ENCODE assay signal across 8 cellular contexts in the genomic region with DNA sequence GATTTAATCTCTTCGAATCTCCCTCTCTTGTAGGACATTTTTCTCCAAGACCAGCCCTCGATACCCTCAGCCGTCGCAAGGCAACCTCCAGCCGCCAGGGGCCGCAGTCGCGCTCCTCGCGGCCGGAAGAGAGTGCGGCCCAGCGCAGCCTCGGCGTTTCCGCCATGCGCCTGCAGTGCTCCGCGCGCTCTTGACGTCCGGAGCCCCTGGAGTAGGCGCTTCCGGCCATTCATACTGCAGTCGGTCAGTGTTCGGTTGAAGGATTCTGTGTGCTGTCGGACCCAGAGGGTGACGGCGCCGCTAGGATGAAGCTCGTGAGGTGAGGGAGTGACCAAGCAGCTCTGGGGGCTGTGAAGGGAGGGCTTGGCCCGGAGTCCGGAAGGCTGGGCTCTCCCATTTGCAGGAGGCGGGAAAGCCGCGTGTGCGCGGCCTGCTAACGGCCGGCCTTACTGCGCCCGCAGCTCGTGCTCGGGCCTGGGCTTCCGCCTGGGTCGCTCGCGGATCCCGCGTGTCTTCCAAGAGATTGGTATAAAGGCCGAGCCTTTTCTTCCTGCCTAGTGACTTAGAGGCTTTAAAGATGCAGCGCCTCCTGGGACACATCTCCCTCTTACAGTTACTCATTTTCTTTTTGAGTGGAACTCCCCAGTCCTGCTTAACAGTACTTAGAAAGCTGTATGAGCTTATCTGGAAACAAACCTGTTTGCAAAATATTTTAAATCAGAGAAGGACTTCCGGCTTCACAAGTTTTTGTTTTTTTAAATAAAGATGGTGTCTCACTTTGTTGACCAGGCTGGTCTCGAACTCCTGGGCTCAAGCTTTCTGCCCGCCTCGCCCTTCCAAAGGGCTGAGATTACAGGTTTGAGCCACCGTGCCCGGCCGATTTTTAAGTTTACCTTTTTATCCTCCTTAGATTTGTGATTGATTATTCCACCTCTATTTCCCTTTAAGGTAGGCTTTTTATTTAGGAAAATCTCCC. TPM values are rescaled to one million over a fixed set of nuclear protein-coding genes. Genes with fewer than 3 reads are reported as not detected.
DNase-seq lines count a peak whose midpoint lies in the region; ATAC-seq and TF ChIP-seq lines count a peak whose summit lies in the region.

SNRPD1 (plus strand) TSS at position 190 of the 976 bp plus-strand sequence; CDS start at position 306, 116 bp downstream.

- no peaks in the 10 kb centered on the region for H3K27me3 ChIP-seq in endodermal cell (ENCODE audit: control insufficient read depth, insufficient read depth, low read length, poor library complexity, severe bottlenecking)

- DNase-seq in D341Med (ENCODE audit: low spot score) (peak; percentile 99), HUDEP-2 (lab: John Stamatoyannopoulos, UW; ENCODE audit: unreplicated experiment in 76 of 76) (peak in 74 of 76 experiments; percentile 23 to 96 (median 85)), NOMO-1 treated with dmso at 0.1 percent for 144 hours (lab: John Stamatoyannopoulos, UW; ENCODE audit: unreplicated experiment) (peak; percentile 78), endodermal cell (peak; percentile 97), mesenteric fat pad (ENCODE audit: low spot score) (peak; percentile 97)
- DNase-seq in activated CD8-positive, alpha-beta memory T cell treated with anti-CD3 and anti-CD28 coated beads, Interleukin-2, amount 10 ng/mL, durations not matched to agents 7 days and 5 days: peak; percentile 92
- peak; percentile 86 for DNase-seq in stimulated activated CD8-positive, alpha-beta memory T cell treated with anti-CD3 and anti-CD28 coated beads, Interleukin-15, amount 100 ng/mL, for 24 hours (ENCODE audit: low read depth)

- WGBS in endodermal cell (ENCODE audit: insufficient coverage in 1 of 2, insufficient read length in 1 of 2), 2 experiments: 2 to 3% methylated on average over 27 to 59 of the region's 59 CpGs

- no peaks in the 10 kb centered on the region for H3K4me1 ChIP-seq in endodermal cell (ENCODE audit: control insufficient read depth, insufficient read depth, low read length)

- CTCF ChIA-PET in activated CD8-positive, alpha-beta memory T cell treated with anti-CD3 and anti-CD28 coated beads, Interleukin-2, amount 10 ng/mL, durations not matched to agents 7 days and 5 days (lab: Charles Lee): interaction anchor here (0.7 to 6.2 kb wide), 17 partner anchors 10 to 329 kb away, joined by 3 to 113 read pairs (median 4); partner anchors contain the start of gene ESCO1

- H3K9me3 Mint-ChIP-seq in activated CD8-positive, alpha-beta memory T cell treated with anti-CD3 and anti-CD28 coated beads, Interleukin-2, amount 10 ng/mL, durations not matched to agents 7 days and 5 days (ENCODE audit: low read depth): no peaks in the 10 kb centered on the region
- H3K9me3 Mint-ChIP-seq in endodermal cell: peaks cover 12% of the 10 kb centered on the region

- H3K9ac ChIP-seq in endodermal cell (ENCODE audit: extremely low read depth, low read length, poor library complexity, severe bottlenecking): peak within 1 kb of the TSS; percentile 88

- peak within 1 kb of the TSS; percentile 88 for H3K4me3 Mint-ChIP-seq in activated CD8-positive, alpha-beta memory T cell treated with anti-CD3 and anti-CD28 coated beads, Interleukin-2, amount 10 ng/mL, durations not matched to agents 7 days and 5 days
- peak within 1 kb of the TSS; percentile 98 for H3K4me3 Mint-ChIP-seq in endodermal cell

- peaks cover 11% of the 10 kb centered on the region for H3K9me3 ChIP-seq in endodermal cell (ENCODE audit: control insufficient read depth, low read length)

- H3K27ac Mint-ChIP-seq in activated CD8-positive, alpha-beta memory T cell treated with anti-CD3 and anti-CD28 coated beads, Interleukin-2, amount 10 ng/mL, durations not matched to agents 7 days and 5 days: peak within 1 kb of the TSS; percentile 98
- peak within 1 kb of the TSS; percentile 99 for H3K27ac Mint-ChIP-seq in endodermal cell

- H3K36me3 ChIP-seq in endodermal cell (ENCODE audit: control insufficient read depth, insufficient read depth, low read length): peaks cover 29% of the 10 kb centered on the region

- peak; percentile 98 for ATAC-seq in GM21381 (IDR thresholded peaks at IDR 0.05; ENCODE audit: unreplicated experiment)
- ATAC-seq in activated CD8-positive, alpha-beta memory T cell treated with anti-CD3 and anti-CD28 coated beads, Interleukin-2, amount 10 ng/mL, durations not matched to agents 7 days and 5 days: peak; percentile 97

- peak within 1 kb of the TSS; percentile 95 for H3K4me3 ChIP-seq in endodermal cell (ENCODE audit: low read length)

- H3K27me3 Mint-ChIP-seq in activated CD8-positive, alpha-beta memory T cell treated with anti-CD3 and anti-CD28 coated beads, Interleukin-2, amount 10 ng/mL, durations not matched to agents 7 days and 5 days: no peaks in the 10 kb centered on the region
- H3K27me3 Mint-ChIP-seq in endodermal cell (ENCODE audit: insufficient read depth): peaks cover 1% of the 10 kb centered on the region

- peaks cover 33% of the 10 kb centered on the region for H3K4me1 Mint-ChIP-seq in activated CD8-positive, alpha-beta memory T cell treated with anti-CD3 and anti-CD28 coated beads, Interleukin-2, amount 10 ng/mL, durations not matched to agents 7 days and 5 days
- H3K4me1 Mint-ChIP-seq in endodermal cell: peaks cover 3% of the 10 kb centered on the region

- peak within 1 kb of the TSS; percentile 75 for H3K27ac ChIP-seq in endodermal cell (ENCODE audit: low read depth, low read length)

- peaks cover 28% of the 10 kb centered on the region for H3K36me3 Mint-ChIP-seq in activated CD8-positive, alpha-beta memory T cell treated with anti-CD3 and anti-CD28 coated beads, Interleukin-2, amount 10 ng/mL, durations not matched to agents 7 days and 5 days
- peaks cover 28% of the 10 kb centered on the region for H3K36me3 Mint-ChIP-seq in endodermal cell (ENCODE audit: low read depth)

- TF ChIP-seq CTCF in endodermal cell (conservative IDR thresholded peaks at IDR 0.05): peak; percentile 95

RNA-seq across cellular contexts. Expression of gene SNRPD1, which starts in this region (rescaled TPM):
- 100 to 1,000 TPM; 110 to 114 TPM for total RNA-seq in activated CD8-positive, alpha-beta memory T cell treated with anti-CD3 and anti-CD28 coated beads, Interleukin-2, amount 10 ng/mL, durations not matched to agents 7 days and 5 days
- total RNA-seq in endodermal cell (100 to 1,000 TPM in 1 of 2 donors, 10 to 100 TPM in 1; 98.9 to 114 TPM), mesenteric fat pad (38.0 TPM)
- polyA plus RNA-seq in endodermal cell (2013, experiment 1 of 2): 218 TPM
- 174 TPM for polyA plus RNA-seq in endodermal cell (2013, experiment 2 of 2)

Comparison
In these comparisons a context has a peak if more than half of its experiments do, and no peak if none do; other contexts are left out.
1. Peak in every context shown above with its lines: DNase-seq, ATAC-seq, H3K4me3 ChIP-seq and H3K27ac ChIP-seq.